In the genomic region with DNA sequence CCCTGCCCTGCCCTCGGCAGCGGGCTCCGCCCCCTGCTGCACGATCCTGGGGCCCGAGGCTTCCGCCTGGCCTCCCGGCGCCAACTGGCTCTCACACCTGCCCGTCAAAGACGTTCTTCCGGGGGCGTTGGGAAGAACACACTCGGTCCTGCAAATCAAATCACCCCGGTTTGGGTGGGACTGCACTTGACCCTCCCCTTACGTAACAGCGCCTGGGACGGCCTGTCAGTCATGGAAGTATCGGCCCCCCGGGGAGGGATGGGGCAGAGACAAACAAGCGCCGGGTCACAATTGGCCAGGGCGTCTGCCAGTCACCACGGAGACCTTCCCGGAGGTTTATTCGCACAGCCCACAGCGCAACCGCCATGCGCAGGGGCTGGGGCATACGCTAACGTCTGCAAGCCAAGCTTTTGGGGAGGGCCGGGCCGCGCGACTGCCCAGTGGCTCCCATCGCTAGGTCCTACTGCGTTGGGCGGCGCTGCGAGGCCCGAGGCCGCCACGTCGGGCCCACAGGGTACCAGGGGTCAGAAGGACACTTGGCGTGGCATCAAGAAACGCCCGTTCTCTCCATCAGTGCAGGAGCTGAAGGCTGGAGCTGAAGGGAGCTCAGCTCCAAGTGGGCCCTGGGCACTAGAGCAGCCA, we compare ENCODE assay signal across 8 cellular contexts. TPM values are rescaled to one million over a fixed set of nuclear protein-coding genes. Genes with fewer than 3 reads are reported as not detected.
DNase-seq lines count a peak whose midpoint lies in the region; ATAC-seq and TF ChIP-seq lines count a peak whose summit lies in the region.

No MANE protein-coding gene starts in this region.

- peak; percentile 91 for TF ChIP-seq POLR2A in breast epithelium (IDR thresholded peaks at IDR 0.05)

- ATAC-seq in GM18873 (IDR thresholded peaks at IDR 0.05; ENCODE audit: low FRiP score, unreplicated experiment) (peak; percentile 97), HG03135 (IDR thresholded peaks at IDR 0.05; ENCODE audit: unreplicated experiment) (peak; percentile 98)

- peak overlapping the region; percentile 93 for H3K4me2 ChIP-seq in skeletal muscle satellite cell (ENCODE audit: low read length)

- no peaks in the 10 kb centered on the region for H3K9me3 ChIP-seq in breast epithelium
- no peaks in the 10 kb centered on the region for H3K9me3 ChIP-seq in iPS-18a (ENCODE audit: control insufficient read depth, low read depth, low read length)
- H3K9me3 ChIP-seq in skeletal muscle satellite cell (replicated peaks; ENCODE audit: low read length) = no peaks in the 10 kb centered on the region

- H3K27ac ChIP-seq in VCaP (peak overlapping the region; percentile 89), breast epithelium (peak overlapping the region; percentile 91 to 98), iPS-18a (ENCODE audit: low read length) (no peak overlapping the region)

- peaks cover 0 to 3% of the 10 kb centered on the region in 2 donors for H3K4me1 ChIP-seq in breast epithelium
- H3K4me1 ChIP-seq in iPS-18a (ENCODE audit: control insufficient read depth, low read depth, low read length) = peaks cover 11% of the 10 kb centered on the region
- peaks cover 26% of the 10 kb centered on the region for H3K4me1 ChIP-seq in skeletal muscle satellite cell (ENCODE audit: control insufficient read depth, insufficient read depth, low read length)

- H3K9ac ChIP-seq in iPS-18a (ENCODE audit: low read length) = peak overlapping the region; percentile 24
- H3K9ac ChIP-seq in skeletal muscle satellite cell (ENCODE audit: low read depth, low read length) = peak overlapping the region; percentile 77

- TF ChIP-seq CTCF in AG04449 (IDR thresholded peaks at IDR 0.05; ENCODE audit: insufficient read depth, low read length, missing control alignments) = no peak
- TF ChIP-seq CTCF in VCaP (conservative IDR thresholded peaks at IDR 0.05) = no peak
- TF ChIP-seq CTCF in breast epithelium (IDR thresholded peaks at IDR 0.05) = peak in 1 of 3 donors; percentile 11

- POLR2A ChIA-PET in AG04449 (lab: Yijun Ruan, JAX) = interaction anchor here (0.6 to 1.2 kb wide), 3 partner anchors 286 to 1425 kb away, joined by 3 read pairs; no protein-coding TSS in a partner anchor

- DNase-seq in AG04449 (ENCODE audit: low read depth, low spot score) (peak; percentile 100), NCI-H2196 (lab: John Stamatoyannopoulos, UW; ENCODE audit: unreplicated experiment) (peak; percentile 94), breast epithelium (ENCODE audit: low spot score in 2 of 2) (peak; percentile 100)

- CTCF ChIA-PET in AG04449 (lab: Yijun Ruan, JAX) = interaction anchor here (1.3 kb wide), 1 partner anchor 58 kb away, joined by 3 read pairs; no protein-coding TSS in a partner anchor

- H3K27me3 ChIP-seq in breast epithelium (no peaks in the 10 kb centered on the region), iPS-18a (ENCODE audit: control insufficient read depth, insufficient read depth, low read length) (no peaks in the 10 kb centered on the region), skeletal muscle satellite cell (ENCODE audit: control insufficient read depth, insufficient read depth, low read length) (no peaks in the 10 kb centered on the region)

- intact Hi-C loops in breast epithelium (cut with DNase I; ENCODE audit: low total_unique reads) = no loop called here

- H3K36me3 ChIP-seq in breast epithelium = no peaks in the 10 kb centered on the region
- H3K36me3 ChIP-seq in iPS-18a (ENCODE audit: control insufficient read depth, low read depth, low read length) = peaks cover 4% of the 10 kb centered on the region
- no peaks in the 10 kb centered on the region for H3K36me3 ChIP-seq in skeletal muscle satellite cell (ENCODE audit: insufficient read depth, low read length)

- peak overlapping the region; percentile 83 for H3K4me3 ChIP-seq in AG04449 (ENCODE audit: low read depth, low read length)
- peak overlapping the region; percentile 86 to 93 (median 88) for H3K4me3 ChIP-seq in breast epithelium
- peak overlapping the region; percentile 68 for H3K4me3 ChIP-seq in iPS-18a (ENCODE audit: low read length)
- peak overlapping the region; percentile 76 for H3K4me3 ChIP-seq in skeletal muscle satellite cell (ENCODE audit: low read length)

RNA-seq across cellular contexts. Expression of gene AKTIP, which starts 0.4 kb away (rescaled TPM):
- total RNA-seq in breast epithelium = 10 to 100 TPM; 39.3 to 56.3 (median 45.3) TPM
- 11.9 and 14.9 TPM in 2 replicates for total RNA-seq in skeletal muscle satellite cell (2012; rRNA removed)
